ENCODE assay signal across 8 cellular contexts in genomic region chr17:43360739-43361498, GRCh38. TPM values are rescaled to one million over a fixed set of nuclear protein-coding genes. Genes with fewer than 3 reads are reported as not detected.
DNase-seq lines count a peak whose midpoint lies in the region; ATAC-seq and TF ChIP-seq lines count a peak whose summit lies in the region.

No MANE protein-coding gene starts in this region.

- peaks cover 14% of the 10 kb centered on the region for H3K79me2 ChIP-seq in hepatocyte

- no peaks in the 10 kb centered on the region for H4K20me1 ChIP-seq in hepatocyte (ENCODE audit: insufficient read depth, poor library complexity, severe bottlenecking)

- H3K9ac ChIP-seq in rectal smooth muscle tissue (ENCODE audit: low read length) = peak overlapping the region; percentile 66

- H3K4me2 ChIP-seq in hepatocyte = peak overlapping the region; percentile 83

- DNase-seq in NCI-H146 (lab: John Stamatoyannopoulos, UW) = peak; percentile 98
- DNase-seq in T-helper 2 cell = peak; percentile 70 to 100 (median 90)
- DNase-seq in ascending aorta (ENCODE audit: low spot score in 2 of 2) = peak; percentile 68 to 97
- peak; percentile 96 for DNase-seq in hepatocyte (ENCODE audit: low spot score)
- DNase-seq in aorta = peak; percentile 93 to 94

- TF ChIP-seq CTCF in ascending aorta (IDR thresholded peaks at IDR 0.05) (no peak), hepatocyte (IDR thresholded peaks at IDR 0.05; ENCODE audit: poor library complexity) (no peak)

- peak overlapping the region; percentile 77 to 90 for H3K27ac ChIP-seq in ascending aorta
- H3K27ac ChIP-seq in hepatocyte = peak overlapping the region; percentile 96
- peak overlapping the region; percentile 97 for H3K27ac ChIP-seq in rectal smooth muscle tissue (ENCODE audit: low read depth, low read length)
- peak overlapping the region; percentile 62 to 90 for H3K27ac ChIP-seq in aorta (ENCODE audit: low read depth in 1 of 2, low read length in 2 of 2)

- H3K4me3 ChIP-seq in GM08714 (ENCODE audit: low read length) (peak overlapping the region; percentile 87), ascending aorta (peak overlapping the region; percentile 61 to 63), hepatocyte (peak overlapping the region; percentile 45), rectal smooth muscle tissue (ENCODE audit: low read length) (peak overlapping the region; percentile 71), aorta (ENCODE audit: low read length in 2 of 2) (peak overlapping the region; percentile 40 to 66)

- no peaks in the 10 kb centered on the region for H3K9me2 ChIP-seq in hepatocyte (replicated peaks; ENCODE audit: insufficient read depth)

- intact Hi-C loops in ascending aorta (cut with DNase I) = loop anchor here (1.0 to 10.0 kb wide), 3 partner anchors 7 to 544 kb away; partner anchors contain the start of gene MPP2
- intact Hi-C loops in aorta (cut with DNase I) = no loop called here

- H3K36me3 ChIP-seq in ascending aorta (no peaks in the 10 kb centered on the region), hepatocyte (replicated peaks; ENCODE audit: insufficient read depth, low read depth) (no peaks in the 10 kb centered on the region), rectal smooth muscle tissue (ENCODE audit: control insufficient read depth, insufficient read depth, low read length) (no peaks in the 10 kb centered on the region), aorta (ENCODE audit: control insufficient read depth in 1 of 2, insufficient read depth in 2 of 2, low read length in 1 of 2) (no peaks in the 10 kb centered on the region)

- 38% methylated on average over 56 of the region's 56 CpGs for WGBS in hepatocyte (ENCODE audit: low lambda C conversion rate, missing lambda C conversion rate)
- 0% methylated on average over 56 of the region's 56 CpGs for WGBS in aorta, 2 donors

- peaks cover 0 to 18% of the 10 kb centered on the region in 2 donors for H3K4me1 ChIP-seq in ascending aorta
- H3K4me1 ChIP-seq in hepatocyte (ENCODE audit: insufficient read depth) = peaks cover 6% of the 10 kb centered on the region
- H3K4me1 ChIP-seq in rectal smooth muscle tissue (ENCODE audit: control insufficient read depth, insufficient read depth, low read length) = peaks cover 11% of the 10 kb centered on the region
- peaks cover 0 to 2% of the 10 kb centered on the region in 2 donors for H3K4me1 ChIP-seq in aorta (ENCODE audit: control insufficient read depth in 1 of 2, insufficient read depth in 2 of 2, low read length in 2 of 2)

- ATAC-seq in HG02763 (IDR thresholded peaks at IDR 0.05; ENCODE audit: unreplicated experiment) = peak; percentile 72
- ATAC-seq in aorta (ENCODE audit: low FRiP score) = peak; percentile 87

- H2AFZ ChIP-seq in hepatocyte = no peak overlapping the region

- no peaks in the 10 kb centered on the region for H3K9me3 ChIP-seq in ascending aorta
- no peaks in the 10 kb centered on the region for H3K9me3 ChIP-seq in hepatocyte (ENCODE audit: low read depth)
- H3K9me3 ChIP-seq in aorta (ENCODE audit: control insufficient read depth, low read length) = no peaks in the 10 kb centered on the region

- H3K27me3 ChIP-seq in ascending aorta = no peaks in the 10 kb centered on the region
- no peaks in the 10 kb centered on the region for H3K27me3 ChIP-seq in hepatocyte
- no peaks in the 10 kb centered on the region for H3K27me3 ChIP-seq in rectal smooth muscle tissue (ENCODE audit: control insufficient read depth, insufficient read depth, low read length)
- no peaks in the 10 kb centered on the region for H3K27me3 ChIP-seq in aorta (ENCODE audit: control insufficient read depth in 1 of 2, insufficient read depth in 2 of 2, low read length in 1 of 2)

RNA-seq across cellular contexts. Expression of gene ARL4D, which starts 37.9 kb away (rescaled TPM):
- total RNA-seq in ascending aorta = 3.3 TPM
- 35.3 and 35.8 TPM in 2 replicates for total RNA-seq in hepatocyte
- 93.2 and 99.9 TPM in 2 replicates for polyA plus RNA-seq in hepatocyte
- 10 to 100 TPM in 1 of 2 donors, 1 to 10 TPM in 1; 6.9 to 14.2 TPM for total RNA-seq in aorta
- polyA plus RNA-seq in aorta = 1 to 10 TPM; 4.0 to 9.9 TPM

Comparison
In these comparisons a context has a peak if more than half of its experiments do, and no peak if none do; other contexts are left out.
1. Peak in every context shown above with its lines: DNase-seq, ATAC-seq, H3K4me3 ChIP-seq and H3K27ac ChIP-seq.